Comparison of ENCODE assay signal across 9 cellular contexts in the genomic region with DNA sequence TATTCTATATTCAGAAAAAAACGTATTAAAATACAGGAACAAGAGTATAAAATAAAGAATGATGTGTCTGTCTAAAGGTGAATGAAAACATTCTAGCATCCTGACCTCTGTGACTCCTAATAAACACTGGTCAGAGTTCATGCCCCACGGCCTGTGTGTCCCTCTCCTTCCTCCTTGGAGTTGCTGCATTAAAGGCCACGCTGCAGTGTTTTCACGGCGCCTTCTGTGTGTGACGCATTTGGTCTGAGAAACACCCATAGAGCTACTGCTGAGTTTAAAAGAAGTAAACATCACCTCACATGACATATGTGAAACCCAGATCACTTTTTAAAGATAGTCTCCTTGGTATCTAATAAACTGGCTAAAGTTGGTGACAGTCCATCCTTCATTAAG.
A peak's percentile ranks its signal among the peaks of the same experiment; 100 is the strongest.
DNase-seq lines count a peak whose midpoint lies in the region; ATAC-seq and TF ChIP-seq lines count a peak whose summit lies in the region.
"Had no signal": no experiment of that assay in that cellular context is flagged by ENCODE, and none has a peak within 500 bp of the region (broad histone marks: within the 10 kb centered on the region; RNA-seq: fewer than 3 reads in every experiment).

No MANE protein-coding gene starts in this region.

- H3K79me2 ChIP-seq in smooth muscle cell (ENCODE audit: low read depth) (no peaks in the 10 kb centered on the region), PC-3 (ENCODE audit: low read length) (peaks cover 13% of the 10 kb centered on the region)

- H3K27ac Mint-ChIP-seq in Calu3 (ENCODE audit: unreplicated experiment) (peak overlapping the region; percentile 76), mesothelial cell of epicardium (peak overlapping the region; percentile 92)
- H3K27ac Mint-ChIP-seq in CD4-positive, alpha-beta memory T cell = no peak overlapping the region
- H3K27ac Mint-ChIP-seq: CD4-positive, alpha-beta T cell had no signal

- no peak overlapping the region for H3K9ac ChIP-seq in smooth muscle cell (ENCODE audit: low read depth)
- H3K9ac ChIP-seq in PC-3 (ENCODE audit: low read length) = no peak overlapping the region

- H4K20me1 ChIP-seq in smooth muscle cell (ENCODE audit: low read depth) (no peaks in the 10 kb centered on the region), PC-3 (ENCODE audit: low read length) (no peaks in the 10 kb centered on the region)

- H3K9me3 ChIP-seq in smooth muscle cell (replicated peaks; ENCODE audit: low read depth) (no peaks in the 10 kb centered on the region), PC-3 (ENCODE audit: low read length) (no peaks in the 10 kb centered on the region)
- no peaks in the 10 kb centered on the region for H3K9me3 ChIP-seq in CD4-positive, alpha-beta memory T cell (ENCODE audit: control insufficient read depth in 1 of 2, low read length in 2 of 2)

- no peak overlapping the region for H3K4me3 Mint-ChIP-seq in Calu3 (ENCODE audit: low read depth, unreplicated experiment)
- H3K4me3 Mint-ChIP-seq in mesothelial cell of epicardium = no peak overlapping the region
- H3K4me3 Mint-ChIP-seq in CD4-positive, alpha-beta memory T cell = no peak overlapping the region
- H3K4me3 Mint-ChIP-seq: CD4-positive, alpha-beta T cell had no signal

- intact Hi-C loops in Calu3 (cut with micrococcal nuclease; ENCODE audit: unreplicated experiment) = loop anchor here (1.0 to 5.0 kb wide), 4 partner anchors 46 to 190 kb away; no protein-coding TSS in a partner anchor
- intact Hi-C loops in CD4-positive, alpha-beta memory T cell (cut with micrococcal nuclease) = no loop called here
- intact Hi-C loops in PC-3 (cut with micrococcal nuclease) = loop anchor here (1.0 to 2.0 kb wide), 4 partner anchors 46 to 190 kb away; no protein-coding TSS in a partner anchor

- POLR2A ChIA-PET in CD4-positive, alpha-beta memory T cell (lab: Charles Lee; ENCODE audit: partially characterized antibody) = no interaction called here
- POLR2A ChIA-PET in PC-3 (lab: Charles Lee; ENCODE audit: unreplicated experiment) = interaction anchor here (0.6 to 1.0 kb wide), 2 partner anchors 81 to 125 kb away, joined by 10 to 11 read pairs; no protein-coding TSS in a partner anchor

- peaks cover 54% of the 10 kb centered on the region for H3K4me1 Mint-ChIP-seq in Calu3 (ENCODE audit: low read depth, unreplicated experiment)
- H3K4me1 Mint-ChIP-seq in mesothelial cell of epicardium = peaks cover 77% of the 10 kb centered on the region
- H3K4me1 Mint-ChIP-seq in CD4-positive, alpha-beta memory T cell = peaks cover 0 to 6% (median 2%) of the 10 kb centered on the region in 4 donors

- H3K4me3 ChIP-seq in smooth muscle cell (no peak overlapping the region), brain microvascular endothelial cell (ENCODE audit: low read depth, low read length) (no peak overlapping the region), PC-3 (ENCODE audit: low read length) (no peak overlapping the region)
- no peak overlapping the region for H3K4me3 ChIP-seq in CD4-positive, alpha-beta memory T cell (ENCODE audit: low read length in 2 of 2)

- in situ Hi-C loops in brain microvascular endothelial cell (cut with HindIII; ENCODE audit: low pct_ligation_motif_present, low sequenced_read_pairs) = no loop called here

- 94% methylated on average over 6 of the region's 6 CpGs for WGBS in smooth muscle cell (ENCODE audit: low lambda C conversion rate)

- DNase-seq in Calu3 = no peak
- no peak for DNase-seq in mesothelial cell of epicardium (ENCODE audit: low spot score in 2 of 2, unreplicated experiment in 2 of 2)
- DNase-seq in smooth muscle cell (lab: John Stamatoyannopoulos, UW; ENCODE audit: unreplicated experiment) = no peak
- DNase-seq in CD4-positive, alpha-beta memory T cell = no peak
- no peak for DNase-seq in brain microvascular endothelial cell
- no peak for DNase-seq in stimulated activated CD4-positive, alpha-beta T cell treated with anti-CD3 and anti-CD28 coated beads, Interleukin-4, amount 100 ng/mL, for 24 hours
- DNase-seq in PC-3 = no peak
- DNase-seq: CD4-positive, alpha-beta T cell had no signal

- no peaks in the 10 kb centered on the region for H3K36me3 ChIP-seq in smooth muscle cell (ENCODE audit: low read depth)
- H3K36me3 ChIP-seq in CD4-positive, alpha-beta memory T cell (ENCODE audit: insufficient read depth, low read length) = no peaks in the 10 kb centered on the region
- peaks cover 23% of the 10 kb centered on the region for H3K36me3 ChIP-seq in brain microvascular endothelial cell (replicated peaks)
- H3K36me3 ChIP-seq in PC-3 (ENCODE audit: low read depth, low read length) = peaks cover 28% of the 10 kb centered on the region

- no peaks in the 10 kb centered on the region for H3K4me1 ChIP-seq in smooth muscle cell (ENCODE audit: low read depth)
- H3K4me1 ChIP-seq in CD4-positive, alpha-beta memory T cell (ENCODE audit: insufficient read depth, low read length) = no peaks in the 10 kb centered on the region
- H3K4me1 ChIP-seq in PC-3 (ENCODE audit: insufficient read depth, low read length) = peaks cover 31% of the 10 kb centered on the region

- H3K27me3 ChIP-seq in smooth muscle cell (ENCODE audit: low read depth) (no peaks in the 10 kb centered on the region), brain microvascular endothelial cell (replicated peaks) (no peaks in the 10 kb centered on the region), PC-3 (ENCODE audit: low read length) (no peaks in the 10 kb centered on the region)
- no peaks in the 10 kb centered on the region for H3K27me3 ChIP-seq in CD4-positive, alpha-beta memory T cell (ENCODE audit: insufficient read depth, low read length)

- H3K9me3 Mint-ChIP-seq in Calu3 (ENCODE audit: low read depth, unreplicated experiment) = no peaks in the 10 kb centered on the region
- H3K9me3 Mint-ChIP-seq in mesothelial cell of epicardium = no peaks in the 10 kb centered on the region
- peaks cover 0 to 2% (median 0%) of the 10 kb centered on the region in 8 donors for H3K9me3 Mint-ChIP-seq in CD4-positive, alpha-beta memory T cell
- H3K9me3 Mint-ChIP-seq: CD4-positive, alpha-beta T cell had no signal

- H3K9me2 ChIP-seq in PC-3 (replicated peaks; ENCODE audit: low read length) = no peaks in the 10 kb centered on the region

- TF ChIP-seq CTCF in Calu3 (IDR thresholded peaks at IDR 0.05; ENCODE audit: unreplicated experiment) (no peak), VCaP (conservative IDR thresholded peaks at IDR 0.05) (no peak), mesothelial cell of epicardium (IDR thresholded peaks at IDR 0.05; ENCODE audit: unreplicated experiment) (no peak), smooth muscle cell (IDR thresholded peaks at IDR 0.05; ENCODE audit: borderline replicate concordance, insufficient read depth, poor library complexity, severe bottlenecking) (no peak), brain microvascular endothelial cell (IDR thresholded peaks at IDR 0.05; ENCODE audit: low read depth, low read length, missing control alignments) (no peak), PC-3 (conservative IDR thresholded peaks at IDR 0.05; ENCODE audit: low read depth, low read length) (no peak)

- no peak overlapping the region for H2AFZ ChIP-seq in smooth muscle cell (ENCODE audit: low read depth)
- no peak overlapping the region for H2AFZ ChIP-seq in PC-3 (ENCODE audit: low read length)

- BruUV-seq in Calu3 (replicated peaks; lab: Mats Ljungman, UMichigan) (no TSS peak), PC-3 (replicated peaks; lab: Mats Ljungman, UMichigan) (no TSS peak)

- CTCF ChIA-PET in Calu3 (lab: Charles Lee) = interaction anchor here (0.6 to 1.6 kb wide), 7 partner anchors 45 to 190 kb away, joined by 3 to 10 read pairs (median 4); a partner anchor contains a TSS
- CTCF ChIA-PET in CD4-positive, alpha-beta memory T cell (lab: Charles Lee; ENCODE audit: partially characterized antibody) = no interaction called here
- CTCF ChIA-PET in PC-3 (lab: Charles Lee) = interaction anchor here (0.5 to 1.0 kb wide), 6 partner anchors 44 to 1905 kb away, joined by 3 to 4 read pairs (median 3); no protein-coding TSS in a partner anchor

- peak overlapping the region; percentile 94 for H3K27ac ChIP-seq in VCaP
- H3K27ac ChIP-seq in smooth muscle cell (ENCODE audit: low read depth) = peak overlapping the region; percentile 46
- H3K27ac ChIP-seq in CD4-positive, alpha-beta memory T cell (ENCODE audit: low read depth, low read length) = no peak overlapping the region
- H3K27ac ChIP-seq in brain microvascular endothelial cell = no peak overlapping the region
- no peak overlapping the region for H3K27ac ChIP-seq in PC-3 (ENCODE audit: low read length)

- H3K4me2 ChIP-seq in smooth muscle cell (no peak overlapping the region), PC-3 (ENCODE audit: low read length) (no peak overlapping the region)

- H3K27me3 Mint-ChIP-seq in Calu3 (ENCODE audit: unreplicated experiment) = no peaks in the 10 kb centered on the region
- no peaks in the 10 kb centered on the region for H3K27me3 Mint-ChIP-seq in mesothelial cell of epicardium (ENCODE audit: low read depth)
- peaks cover 8 to 11% of the 10 kb centered on the region in 2 donors for H3K27me3 Mint-ChIP-seq in CD4-positive, alpha-beta memory T cell

- H3F3A ChIP-seq in smooth muscle cell (ENCODE audit: low read depth) = peaks cover 6% of the 10 kb centered on the region
- H3F3A ChIP-seq in PC-3 (ENCODE audit: low read length, unreplicated experiment) = no peaks in the 10 kb centered on the region

- H3K36me3 Mint-ChIP-seq in Calu3 (ENCODE audit: insufficient read depth, unreplicated experiment) = peaks cover 54% of the 10 kb centered on the region
- H3K36me3 Mint-ChIP-seq in mesothelial cell of epicardium = peaks cover 4% of the 10 kb centered on the region
- H3K36me3 Mint-ChIP-seq in CD4-positive, alpha-beta memory T cell = no peaks in the 10 kb centered on the region

- no peak for ATAC-seq in PC-3

Comparison
In these comparisons a context has a peak if more than half of its experiments do, and no peak if none do; other contexts are left out.
1. H3K27ac Mint-ChIP-seq: peak in Calu3 (single experiment) and mesothelial cell of epicardium (single experiment); none in CD4-positive, alpha-beta memory T cell (0 of 7).
2. H3K27ac ChIP-seq: peak in VCaP (single experiment) and smooth muscle cell (single experiment); none in CD4-positive, alpha-beta memory T cell (single experiment), brain microvascular endothelial cell (single experiment) and PC-3 (single experiment).